Comparison of ENCODE assay signal across 24 cellular contexts in genomic region chr9:95572370-95573151, GRCh38. TPM values are rescaled to one million over a fixed set of nuclear protein-coding genes. Genes with fewer than 3 reads are reported as not detected.
DNase-seq lines count a peak whose midpoint lies in the region; ATAC-seq lines count a peak whose summit lies in the region.
"Had no signal": no experiment of that assay in that cellular context is flagged by ENCODE, and none has a peak within 500 bp of the region (broad histone marks: within the 10 kb centered on the region; RNA-seq: fewer than 3 reads in every experiment).

No MANE protein-coding gene starts in this region.

- no peak overlapping the region for H3K9ac ChIP-seq in SK-N-MC (ENCODE audit: insufficient read length)

- H3K27ac ChIP-seq in SK-N-MC, result peak overlapping the region; percentile 66
- H3K27ac ChIP-seq: esophagus squamous epithelium, spleen, upper lobe of left lung had no signal

- no peaks in the 10 kb centered on the region for H3K9me3 ChIP-seq in SK-N-MC (ENCODE audit: low read depth, low read length)
- H3K9me3 ChIP-seq: esophagus squamous epithelium, spleen, stomach, upper lobe of left lung had no signal

- no peaks in the 10 kb centered on the region for H3K36me3 ChIP-seq in SK-N-MC (ENCODE audit: insufficient read depth, low read length)
- H3K36me3 ChIP-seq: esophagus squamous epithelium, spleen, stomach, upper lobe of left lung had no signal

- ATAC-seq in HG02759 (IDR thresholded peaks at IDR 0.05; ENCODE audit: unreplicated experiment), result no peak
- ATAC-seq: activated CD8-positive, alpha-beta T cell treated with anti-CD3 and anti-CD28 coated beads for 36 hours; K562; WTC11 had no signal

- peak overlapping the region; percentile 31; the same call in 1 of the 2 replicates for H3K4me3 ChIP-seq in SK-N-MC
- H3K4me3 ChIP-seq: esophagus squamous epithelium, K562, lung, spleen, stomach, upper lobe of left lung had no signal

- DNase-seq in GM04503 (ENCODE audit: low read depth) (peak; percentile 63), SK-N-MC (ENCODE audit: low read depth, low spot score) (peak; percentile 65), fibroblast of the conjunctiva (ENCODE audit: low read depth) (peak; percentile 58), stromal cell of bone marrow (ENCODE audit: low read depth) (peak; percentile 15), middle frontal gyrus (ENCODE audit: extremely low spot score, low spot score) (no peak), mesenteric fat pad (ENCODE audit: low spot score) (no peak)
- DNase-seq: activated CD8-positive, alpha-beta T cell treated with anti-CD3 and anti-CD28 coated beads for 36 hours; activated naive CD4-positive, alpha-beta T cell treated with Interleukin-2 at 50 U/mL for 16 hours; activated T-cell treated with anti-CD3 and anti-CD28 coated beads, Interleukin-2, amount 50 U/mL, for 1 hour; amygdala; effector CD4-positive, alpha-beta T cell; esophagus squamous epithelium; hypothalamus; NCI-H1694; NCI-H748 treated with DMSO at 0.1 percent for 48 hours; nucleus accumbens; spleen; stimulated activated CD4-positive, alpha-beta T cell treated with anti-CD3 and anti-CD28 coated beads, Interleukin-4, amount 100 ng/mL, for 24 hours; stomach; upper lobe of left lung had no signal

RNA-seq across cellular contexts. Expression of gene PTCH1, which starts 55.8 kb away (rescaled TPM):
- total RNA-seq in mesenteric fat pad, result 12.5 TPM

Comparison
In these comparisons a context has a peak if more than half of its experiments do, and no peak if none do; other contexts are left out.
1. DNase-seq: peak in GM04503 (single experiment), SK-N-MC (single experiment), fibroblast of the conjunctiva (single experiment) and stromal cell of bone marrow (single experiment); none in middle frontal gyrus (single experiment) and mesenteric fat pad (single experiment).